In the genomic region with DNA sequence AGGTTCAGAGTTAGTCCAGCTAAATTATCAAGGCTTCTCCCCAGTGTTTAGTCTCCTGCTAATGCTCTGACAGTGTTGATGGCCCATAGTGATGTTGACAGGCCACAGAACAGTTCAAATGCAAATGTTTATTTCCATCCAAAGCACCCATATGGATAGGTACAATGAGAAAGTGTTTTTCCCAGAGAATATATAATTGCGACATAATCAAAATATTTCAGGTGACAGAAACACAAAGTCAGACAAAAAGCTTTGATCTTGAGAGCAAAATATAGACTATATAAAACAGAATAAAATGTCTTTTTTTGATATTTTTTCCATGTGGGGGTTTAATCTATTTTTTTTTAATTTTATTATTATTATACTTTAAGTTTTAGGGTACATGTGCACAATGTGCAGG, we compare ENCODE assay signal across 2 cellular contexts.
TF ChIP-seq lines count a peak whose summit lies in the region.

No MANE protein-coding gene starts in this region.

TF ChIP-seq in IMR-90, 13 proteins besides CTCF, POLR2A, EP300 and RAD21:
- TF ChIP-seq CEBPB (IDR thresholded peaks at IDR 0.05; ENCODE audit: low read depth, low read length) (peak; percentile 57), RFX5 (IDR thresholded peaks at IDR 0.05; ENCODE audit: low read depth, low read length) (no peak), SMC3 (IDR thresholded peaks at IDR 0.05; ENCODE audit: low read depth, low read length) (no peak)

TF ChIP-seq in H1, 55 proteins besides CTCF, POLR2A, EP300 and RAD21:
- TF ChIP-seq CHD1 (IDR thresholded peaks at IDR 0.05; ENCODE audit: low read depth, low read length) (no peak), CHD2 (IDR thresholded peaks at IDR 0.05; ENCODE audit: low read length) (no peak), TAF1 (IDR thresholded peaks at IDR 0.05; ENCODE audit: low read depth, low read length) (no peak), CREB1 (IDR thresholded peaks at IDR 0.05) (no peak), SP1 (IDR thresholded peaks at IDR 0.05; ENCODE audit: low read depth, low read length) (no peak), CEBPB (IDR thresholded peaks at IDR 0.05; ENCODE audit: low read depth, low read length) (peak; percentile 40; the same call in 1 of the 2 replicates), HDAC2 (IDR thresholded peaks at IDR 0.05; ENCODE audit: borderline replicate concordance in 1 of 2, low read depth in 2 of 2, low read length in 2 of 2) (no peak), RBBP5 (IDR thresholded peaks at IDR 0.05; ENCODE audit: borderline replicate concordance, low read depth, low read length) (no peak)
